Comparison of ENCODE assay signal across 14 cellular contexts in the genomic region with DNA sequence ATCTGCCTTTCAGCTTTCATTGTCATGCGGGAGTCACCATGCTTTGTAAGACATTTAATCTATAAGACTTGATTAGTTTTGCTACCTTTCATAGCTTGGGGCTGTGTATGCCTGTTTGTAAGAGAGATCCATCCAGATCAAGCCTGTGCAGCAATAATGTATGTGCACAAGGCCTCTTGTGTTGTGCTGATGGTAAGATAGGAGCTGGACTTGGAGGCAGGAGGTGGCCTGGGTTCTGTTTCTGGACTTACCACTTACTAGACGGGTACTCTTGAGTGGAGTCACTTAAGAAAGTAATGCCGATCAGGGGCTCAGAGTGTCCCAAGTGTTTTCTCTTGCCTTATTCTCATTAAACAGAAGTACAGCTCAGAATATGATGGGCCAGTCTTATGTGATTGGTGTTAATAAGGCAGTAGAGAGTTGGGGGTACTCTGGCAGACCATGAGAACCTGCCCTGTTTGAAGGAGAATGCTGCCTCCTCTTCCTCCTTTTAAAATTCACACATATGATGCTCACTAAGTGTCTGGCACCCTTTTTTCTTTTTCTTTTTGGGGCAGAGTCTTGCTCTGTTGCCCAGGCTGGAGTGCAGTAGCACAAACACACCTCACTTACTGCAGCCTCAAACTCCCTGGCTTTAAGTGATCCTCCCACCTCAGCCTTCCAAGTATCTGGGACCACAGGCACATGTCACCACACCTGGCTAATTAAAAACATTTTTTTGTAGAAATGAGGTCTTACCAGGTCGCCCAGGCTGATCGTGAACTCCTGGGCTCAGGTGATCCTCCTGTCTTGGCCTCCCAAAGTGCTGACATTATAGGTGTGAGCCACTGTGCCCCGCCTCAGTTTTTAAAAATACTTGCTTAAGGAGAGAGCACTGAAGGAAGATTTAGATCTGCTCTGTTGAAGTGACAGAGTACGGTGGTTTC. TPM values are rescaled to one million over a fixed set of nuclear protein-coding genes. Genes with fewer than 3 reads are reported as not detected.
DNase-seq lines count a peak whose midpoint lies in the region; ATAC-seq and TF ChIP-seq lines count a peak whose summit lies in the region.
"Had no signal": no experiment of that assay in that cellular context is flagged by ENCODE, and none has a peak within 500 bp of the region (broad histone marks: within the 10 kb centered on the region; RNA-seq: fewer than 3 reads in every experiment).

No MANE protein-coding gene starts in this region.

- no peaks in the 10 kb centered on the region for H3K9me3 Mint-ChIP-seq in activated naive CD4-positive, alpha-beta T cell treated with anti-CD3 and anti-CD28 coated beads, Interleukin-2, amount 10 ng/mL, durations not matched to agents 7 days and 5 days
- H3K9me3 Mint-ChIP-seq in activated CD8-positive, alpha-beta T cell treated with anti-CD3 and anti-CD28 coated beads for 36 hours, result no peaks in the 10 kb centered on the region
- no peaks in the 10 kb centered on the region for H3K9me3 Mint-ChIP-seq in immature natural killer cell

- no peak for TF ChIP-seq CTCF in activated CD8-positive, alpha-beta T cell treated with anti-CD3 and anti-CD28 coated beads for 36 hours (IDR thresholded peaks at IDR 0.05)
- TF ChIP-seq CTCF in transverse colon (IDR thresholded peaks at IDR 0.05) (no peak), gastroesophageal sphincter (IDR thresholded peaks at IDR 0.05) (no peak)

- H3K4me3 Mint-ChIP-seq in activated naive CD4-positive, alpha-beta T cell treated with anti-CD3 and anti-CD28 coated beads, Interleukin-2, amount 10 ng/mL, durations not matched to agents 7 days and 5 days, result no peak overlapping the region
- H3K4me3 Mint-ChIP-seq in activated CD8-positive, alpha-beta T cell treated with anti-CD3 and anti-CD28 coated beads for 36 hours, result peak overlapping the region; percentile 52
- H3K4me3 Mint-ChIP-seq in immature natural killer cell, result peak overlapping the region; percentile 66 to 81 (median 77)

- H3K27ac ChIP-seq in transverse colon, result peak overlapping the region in 3 of 4 donors; percentile 9 to 36 (median 10)
- H3K27ac ChIP-seq in gastroesophageal sphincter, result no peak overlapping the region
- H3K27ac ChIP-seq: cardiac muscle cell had no signal

- POLR2A ChIA-PET in activated CD8-positive, alpha-beta T cell treated with anti-CD3 and anti-CD28 coated beads for 36 hours (lab: Charles Lee), result interaction anchor here (0.9 to 5.4 kb wide), 6 partner anchors 9 to 96 kb away, joined by 3 to 25 read pairs (median 4); no protein-coding TSS in a partner anchor

- TF ChIP-seq EP300 in transverse colon (IDR thresholded peaks at IDR 0.05; ENCODE audit: low read depth), result no peak
- TF ChIP-seq EP300 in gastroesophageal sphincter (IDR thresholded peaks at IDR 0.05), result no peak

- no peaks in the 10 kb centered on the region for H3K27me3 ChIP-seq in transverse colon
- H3K27me3 ChIP-seq in gastroesophageal sphincter, result no peaks in the 10 kb centered on the region
- H3K27me3 ChIP-seq: cardiac muscle cell had no signal

- TF ChIP-seq POLR2A in transverse colon (IDR thresholded peaks at IDR 0.05) (no peak), gastroesophageal sphincter (IDR thresholded peaks at IDR 0.05) (no peak)

- in situ Hi-C loops in transverse colon (cut with MboI; ENCODE audit: low pct_ligation_motif_present in 1 of 4, low pct_unique_long_range_greater_than_20kb in 1 of 4, low sequenced_read_pairs in 3 of 4), result no loop called here

- DNase-seq in activated naive CD4-positive, alpha-beta T cell treated with anti-CD3 and anti-CD28 coated beads, Interleukin-2, amount 10 ng/mL, durations not matched to agents 7 days and 5 days, result no peak
- DNase-seq in activated naive CD4-positive, alpha-beta T cell treated with Interleukin-2 at 50 U/mL for 16 hours, result no peak
- no peak for DNase-seq in activated CD8-positive, alpha-beta T cell treated with anti-CD3 and anti-CD28 coated beads for 36 hours
- DNase-seq in immature natural killer cell (peak in 2 of 3 donors; percentile 61 to 64), transverse colon (no peak), NCI-H69 (lab: John Stamatoyannopoulos, UW) (no peak), AML-193 (lab: John Stamatoyannopoulos, UW) (no peak)
- DNase-seq: DMS79 treated with DMSO at 0.1 percent for 48 hours, NCI-H1436, NCI-H446 treated with DMSO at 0.1 percent for 48 hours, OCI-M1 had no signal

- peak; percentile 2 for ATAC-seq in activated CD8-positive, alpha-beta T cell treated with anti-CD3 and anti-CD28 coated beads for 36 hours
- ATAC-seq in gastroesophageal sphincter, result no peak
- ATAC-seq: K562 had no signal

- peaks cover 79% of the 10 kb centered on the region for H3K4me1 Mint-ChIP-seq in activated naive CD4-positive, alpha-beta T cell treated with anti-CD3 and anti-CD28 coated beads, Interleukin-2, amount 10 ng/mL, durations not matched to agents 7 days and 5 days
- peaks cover 82% of the 10 kb centered on the region for H3K4me1 Mint-ChIP-seq in activated CD8-positive, alpha-beta T cell treated with anti-CD3 and anti-CD28 coated beads for 36 hours (ENCODE audit: low read depth)
- H3K4me1 Mint-ChIP-seq in immature natural killer cell, result peaks cover 81 to 87% of the 10 kb centered on the region in 2 donors

- peaks cover 34% of the 10 kb centered on the region for H3K36me3 Mint-ChIP-seq in activated naive CD4-positive, alpha-beta T cell treated with anti-CD3 and anti-CD28 coated beads, Interleukin-2, amount 10 ng/mL, durations not matched to agents 7 days and 5 days
- H3K36me3 Mint-ChIP-seq in activated CD8-positive, alpha-beta T cell treated with anti-CD3 and anti-CD28 coated beads for 36 hours (ENCODE audit: low read depth), result peaks cover 14% of the 10 kb centered on the region
- H3K36me3 Mint-ChIP-seq in immature natural killer cell, result peaks cover 0 to 4% (median 0%) of the 10 kb centered on the region in 3 donors

- H3K27ac Mint-ChIP-seq in activated naive CD4-positive, alpha-beta T cell treated with anti-CD3 and anti-CD28 coated beads, Interleukin-2, amount 10 ng/mL, durations not matched to agents 7 days and 5 days, result peak overlapping the region; percentile 89
- H3K27ac Mint-ChIP-seq in activated CD8-positive, alpha-beta T cell treated with anti-CD3 and anti-CD28 coated beads for 36 hours, result peak overlapping the region; percentile 97
- H3K27ac Mint-ChIP-seq in immature natural killer cell, result peak overlapping the region; percentile 99 to 100 (median 99)

- H3K9me3 ChIP-seq in transverse colon (no peaks in the 10 kb centered on the region), gastroesophageal sphincter (no peaks in the 10 kb centered on the region)

- WGBS in transverse colon (ENCODE audit: low coverage in 1 of 2), 2 donors, result 92 to 95% methylated on average over 5 to 7 of the region's 7 CpGs
- WGBS in gastroesophageal sphincter (ENCODE audit: low coverage in 1 of 2), 2 donors, result 98 to 100% methylated on average over 5 to 6 of the region's 7 CpGs

- H3K4me3 ChIP-seq in transverse colon (no peak overlapping the region), gastroesophageal sphincter (no peak overlapping the region)
- H3K4me3 ChIP-seq: cardiac muscle cell, K562 had no signal

- CTCF ChIA-PET in activated naive CD4-positive, alpha-beta T cell treated with anti-CD3 and anti-CD28 coated beads, Interleukin-2, amount 10 ng/mL, durations not matched to agents 7 days and 5 days (lab: Charles Lee), result interaction anchor here (0.6 to 1.0 kb wide), 2 partner anchors 9 to 98 kb away, joined by 3 read pairs; no protein-coding TSS in a partner anchor
- CTCF ChIA-PET in activated CD8-positive, alpha-beta T cell treated with anti-CD3 and anti-CD28 coated beads for 36 hours (lab: Charles Lee), result interaction anchor here (1.7 kb wide), 1 partner anchor 44 kb away, joined by 4 read pairs; no protein-coding TSS in a partner anchor

- intact Hi-C loops in activated CD8-positive, alpha-beta T cell treated with anti-CD3 and anti-CD28 coated beads for 36 hours (cut with micrococcal nuclease), result no loop called here
- intact Hi-C loops in transverse colon (cut with DNase I; ENCODE audit: low total_unique reads), result no loop called here

- H3K4me1 ChIP-seq in transverse colon (peaks cover 0 to 26% (median 8%) of the 10 kb centered on the region in 4 donors), gastroesophageal sphincter (peaks cover 0 to 5% (median 2%) of the 10 kb centered on the region in 3 donors)

- no peaks in the 10 kb centered on the region for H3K27me3 Mint-ChIP-seq in activated naive CD4-positive, alpha-beta T cell treated with anti-CD3 and anti-CD28 coated beads, Interleukin-2, amount 10 ng/mL, durations not matched to agents 7 days and 5 days
- H3K27me3 Mint-ChIP-seq in activated CD8-positive, alpha-beta T cell treated with anti-CD3 and anti-CD28 coated beads for 36 hours, result no peaks in the 10 kb centered on the region
- H3K27me3 Mint-ChIP-seq in immature natural killer cell (ENCODE audit: low read depth in 3 of 3), result peaks cover 2 to 22% (median 17%) of the 10 kb centered on the region in 3 donors

- H3K36me3 ChIP-seq in transverse colon, result no peaks in the 10 kb centered on the region
- no peaks in the 10 kb centered on the region for H3K36me3 ChIP-seq in gastroesophageal sphincter
- H3K36me3 ChIP-seq: cardiac muscle cell had no signal

RNA-seq across cellular contexts. Expression of gene PTPRJ, which starts 31.0 kb away (rescaled TPM):
- 10 to 100 TPM; 21.5 to 23.4 TPM for total RNA-seq in activated CD8-positive, alpha-beta T cell treated with anti-CD3 and anti-CD28 coated beads for 36 hours
- 10 to 100 TPM; 10.0 to 19.0 (median 18.0) TPM for polyA plus RNA-seq in immature natural killer cell
- total RNA-seq in transverse colon, result 10 to 100 TPM; 25.3 to 40.8 (median 31.7) TPM
- total RNA-seq in gastroesophageal sphincter, result 10 to 100 TPM in 2 of 4 donors, 1 to 10 TPM in 2; 5.4 to 13.5 (median 10.5) TPM

Comparison
In these comparisons a context has a peak if more than half of its experiments do, and no peak if none do; other contexts are left out.
1. DNase-seq: peak in immature natural killer cell (2 of 3); none in activated naive CD4-positive, alpha-beta T cell treated with anti-CD3 and anti-CD28 coated beads, Interleukin-2, amount 10 ng/mL, durations not matched to agents 7 days and 5 days (single experiment), activated naive CD4-positive, alpha-beta T cell treated with Interleukin-2 at 50 U/mL for 16 hours (single experiment), activated CD8-positive, alpha-beta T cell treated with anti-CD3 and anti-CD28 coated beads for 36 hours (single experiment), transverse colon (single experiment), NCI-H69 (single experiment) and AML-193 (0 of 2).
2. H3K27ac ChIP-seq: peak in transverse colon (3 of 4); none in gastroesophageal sphincter (0 of 4).
3. Peak in every context shown above with its lines, with median percentiles within 50 percentile points of each other: H3K27ac Mint-ChIP-seq.